21 cellular contexts compared by ENCODE assay signal in genomic region chr13:21569686-21570085, GRCh38.
"Had no signal": no experiment of that assay in that cellular context is flagged by ENCODE, and none has a peak within 500 bp of the region (broad histone marks: within the 10 kb centered on the region; RNA-seq: fewer than 3 reads in every experiment).

No MANE protein-coding gene starts in this region.

- H3K27me3 ChIP-seq: Peyer's patch, SJCRH30 had no signal

- H3K4me1 ChIP-seq: Peyer's patch had no signal

- ATAC-seq: PC-3, Right ventricle myocardium inferior, SK-N-SH treated with all-trans-retinoic acid at 6 μM for 48 hours had no signal

- DNase-seq: Kasumi-1, KG1, MM.1S, NCI-H1092 treated with DMSO at 0.1 percent for 48 hours, NCI-H1436, NCI-H187, NCI-H2029, NCI-H2081 treated with DMSO at 0.1 percent for 48 hours, NCI-H2171, NCI-H226, NCI-H446, NCI-H510A, NCI-H524 treated with DMSO at 0.1 percent for 48 hours, NCI-H69, NCI-H774, PC-3, Peyer's patch, SHP77 treated with DMSO at 0.1 percent for 48 hours, SJCRH30 had no signal

- H3K9me3 ChIP-seq: Peyer's patch, SJCRH30 had no signal

- H3K27ac ChIP-seq: Peyer's patch, SJCRH30 had no signal

- H3K4me3 ChIP-seq: Peyer's patch, SJCRH30 had no signal
